8 cellular contexts compared by ENCODE assay signal in genomic region chr5:43105369-43106289, GRCh38. TPM values are rescaled to one million over a fixed set of nuclear protein-coding genes. Genes with fewer than 3 reads are reported as not detected.
DNase-seq lines count a peak whose midpoint lies in the region; ATAC-seq, FAIRE-seq and TF ChIP-seq lines count a peak whose summit lies in the region.

No MANE protein-coding gene starts in this region.

- intact Hi-C loops in naive thymus-derived CD4-positive, alpha-beta T cell (cut with micrococcal nuclease): loop anchor here (1.0 to 5.0 kb wide), 18 partner anchors 16 to 1667 kb away; partner anchors contain the start of genes HMGCS1 (in 2 of the 2), ANXA2R (in 1 of the 2) and TMEM267 (in 1 of the 2)

- peaks cover 5% of the 10 kb centered on the region; the same call in 1 of the 3 replicates for H3K9me3 Mint-ChIP-seq in GM23338
- no peaks in the 10 kb centered on the region for H3K9me3 Mint-ChIP-seq in naive thymus-derived CD4-positive, alpha-beta T cell
- H3K9me3 Mint-ChIP-seq in stimulated activated memory B cell treated with anti-CD40 and anti-IgM and Interleukin-4, amounts not matched to agents 10 μg/mL and 1 μg/mL and 100 μg/mL, for 72 hours: no peaks in the 10 kb centered on the region

- peak overlapping the region; percentile 24 for H3K4me3 ChIP-seq in GM23338
- peak overlapping the region; percentile 66 for H3K4me3 ChIP-seq in naive thymus-derived CD4-positive, alpha-beta T cell (ENCODE audit: low read length)

- FAIRE-seq in RCC 7860 (lab: Jason Lieb, UNC): peak; percentile 82

- peak overlapping the region; percentile 53 for H3K4me2 ChIP-seq in GM23338

- H3K27ac ChIP-seq in GM23338 (ENCODE audit: low read depth): no peak overlapping the region
- H3K27ac ChIP-seq in naive thymus-derived CD4-positive, alpha-beta T cell (ENCODE audit: low read depth, low read length): peak overlapping the region; percentile 59

- POLR2A ChIA-PET in naive thymus-derived CD4-positive, alpha-beta T cell (lab: Charles Lee): interaction anchor here (0.6 to 9.6 kb wide), 13 partner anchors 15 to 378 kb away, joined by 3 to 210 read pairs (median 7); partner anchors contain the start of genes TMEM267 and ZNF131

- no peaks in the 10 kb centered on the region for H3K9me3 ChIP-seq in naive thymus-derived CD4-positive, alpha-beta T cell (ENCODE audit: control insufficient read depth in 2 of 3, low read length in 3 of 3)

- TF ChIP-seq CTCF in GM23338 (conservative IDR thresholded peaks at IDR 0.05; ENCODE audit: low read depth in 2 of 2): peak; percentile 100

- no peaks in the 10 kb centered on the region for H3K36me3 Mint-ChIP-seq in GM23338 (ENCODE audit: low read depth)
- H3K36me3 Mint-ChIP-seq in naive thymus-derived CD4-positive, alpha-beta T cell: peaks cover 0 to 5% (median 0%) of the 10 kb centered on the region in 5 donors
- no peaks in the 10 kb centered on the region for H3K36me3 Mint-ChIP-seq in stimulated activated memory B cell treated with anti-CD40 and anti-IgM and Interleukin-4, amounts not matched to agents 10 μg/mL and 1 μg/mL and 100 μg/mL, for 72 hours

- ATAC-seq in GM23338: peak; percentile 98
- peak; percentile 99 for ATAC-seq in naive thymus-derived CD4-positive, alpha-beta T cell
- ATAC-seq in stimulated activated memory B cell treated with anti-CD40 and anti-IgM and Interleukin-4, amounts not matched to agents 10 μg/mL and 1 μg/mL and 100 μg/mL, for 72 hours: peak; percentile 98

- peaks cover 3% of the 10 kb centered on the region for H3K4me1 Mint-ChIP-seq in GM23338
- peaks cover 21 to 49% (median 38%) of the 10 kb centered on the region in 7 donors for H3K4me1 Mint-ChIP-seq in naive thymus-derived CD4-positive, alpha-beta T cell
- peaks cover 7% of the 10 kb centered on the region for H3K4me1 Mint-ChIP-seq in stimulated activated memory B cell treated with anti-CD40 and anti-IgM and Interleukin-4, amounts not matched to agents 10 μg/mL and 1 μg/mL and 100 μg/mL, for 72 hours

- DNase-seq in Daoy (ENCODE audit: low read depth) (peak; percentile 91), GM23338 (ENCODE audit: low spot score) (peak; percentile 98), Kasumi-1 (lab: John Stamatoyannopoulos, UW) (peak; percentile 95 to 97), RCC 7860 (ENCODE audit: low spot score) (peak; percentile 92), activated T-helper 1 cell treated with Interleukin-2 at 50 U/mL for 16 hours (ENCODE audit: low read depth) (peak; percentile 83), fibroblast of gingiva (ENCODE audit: low read depth) (peak; percentile 93)
- DNase-seq in naive thymus-derived CD4-positive, alpha-beta T cell: peak; percentile 75 to 90 (median 85)

- H3K4me1 ChIP-seq in GM23338 (ENCODE audit: insufficient read depth): no peaks in the 10 kb centered on the region
- peaks cover 6 to 22% of the 10 kb centered on the region in 2 donors for H3K4me1 ChIP-seq in naive thymus-derived CD4-positive, alpha-beta T cell (ENCODE audit: control insufficient read depth in 2 of 2, insufficient read depth in 2 of 2, low read length in 2 of 2)

- H3F3A ChIP-seq in GM23338 (replicated peaks; ENCODE audit: low read depth): no peaks in the 10 kb centered on the region

- peak overlapping the region; percentile 69 for H2AFZ ChIP-seq in GM23338

- no peaks in the 10 kb centered on the region for H3K27me3 ChIP-seq in GM23338 (ENCODE audit: insufficient read depth)
- H3K27me3 ChIP-seq in naive thymus-derived CD4-positive, alpha-beta T cell (ENCODE audit: control insufficient read depth in 2 of 2, insufficient read depth in 2 of 2, low read length in 2 of 2): no peaks in the 10 kb centered on the region

- H3K9me2 ChIP-seq in GM23338 (ENCODE audit: insufficient read depth): no peaks in the 10 kb centered on the region

- no peaks in the 10 kb centered on the region for H3K36me3 ChIP-seq in GM23338 (ENCODE audit: insufficient read depth)
- no peaks in the 10 kb centered on the region for H3K36me3 ChIP-seq in naive thymus-derived CD4-positive, alpha-beta T cell (ENCODE audit: control insufficient read depth in 2 of 3, insufficient read depth in 3 of 3, low read length in 3 of 3)

- H3K79me2 ChIP-seq in GM23338 (replicated peaks; ENCODE audit: insufficient read depth): no peaks in the 10 kb centered on the region

- H3K27ac Mint-ChIP-seq in GM23338: no peak overlapping the region; the same call in 1 of the 2 replicates
- H3K27ac Mint-ChIP-seq in naive thymus-derived CD4-positive, alpha-beta T cell: peak overlapping the region; percentile 43 to 92 (median 88)
- peak overlapping the region; percentile 77 for H3K27ac Mint-ChIP-seq in stimulated activated memory B cell treated with anti-CD40 and anti-IgM and Interleukin-4, amounts not matched to agents 10 μg/mL and 1 μg/mL and 100 μg/mL, for 72 hours

- CTCF ChIA-PET in naive thymus-derived CD4-positive, alpha-beta T cell (lab: Charles Lee): interaction anchor here (0.5 to 3.1 kb wide), 28 partner anchors 10 to 410 kb away, joined by 3 to 42 read pairs (median 4); partner anchors contain the start of genes TMEM267 and ZNF131

- H4K20me1 ChIP-seq in GM23338 (replicated peaks; ENCODE audit: insufficient read depth): no peaks in the 10 kb centered on the region

- H3K27me3 Mint-ChIP-seq in GM23338 (ENCODE audit: insufficient read depth, low read depth, poor library complexity): peaks cover 7% of the 10 kb centered on the region
- H3K27me3 Mint-ChIP-seq in naive thymus-derived CD4-positive, alpha-beta T cell: no peaks in the 10 kb centered on the region
- no peaks in the 10 kb centered on the region for H3K27me3 Mint-ChIP-seq in stimulated activated memory B cell treated with anti-CD40 and anti-IgM and Interleukin-4, amounts not matched to agents 10 μg/mL and 1 μg/mL and 100 μg/mL, for 72 hours

- peak overlapping the region; percentile 49 for H3K4me3 Mint-ChIP-seq in GM23338
- H3K4me3 Mint-ChIP-seq in naive thymus-derived CD4-positive, alpha-beta T cell: peak overlapping the region; percentile 77 to 93 (median 89)
- H3K4me3 Mint-ChIP-seq in stimulated activated memory B cell treated with anti-CD40 and anti-IgM and Interleukin-4, amounts not matched to agents 10 μg/mL and 1 μg/mL and 100 μg/mL, for 72 hours: peak overlapping the region; percentile 84

TF ChIP-seq in GM23338, 12 proteins besides CTCF, POLR2A, EP300 and RAD21 (continues in another document):
- no peak for TF ChIP-seq EZH2phosphoT487 (IDR thresholded peaks at IDR 0.05; ENCODE audit: unreplicated experiment)

RNA-seq across cellular contexts. Expression of gene ZNF131, which starts 15.1 kb away (rescaled TPM):
- total RNA-seq in Daoy (2014; rRNA removed; shearing (Covaris generic)): 23.7 and 26.6 TPM in 2 replicates
- 38.0 and 42.6 TPM in 2 replicates for total RNA-seq in GM23338 (2014; rRNA removed; shearing (Covaris generic))
- 64.2 and 66.9 TPM in 2 replicates for polyA plus RNA-seq in GM23338 (2016; fragmentation: Nextera tagmentation; extraction: Ambion mirVana)
- total RNA-seq in naive thymus-derived CD4-positive, alpha-beta T cell: 10 to 100 TPM; 47.2 to 83.4 (median 67.8) TPM
- polyA plus RNA-seq in naive thymus-derived CD4-positive, alpha-beta T cell: 10 to 100 TPM; 65.3 to 83.2 TPM
